ENCODE assay signal across 30 cellular contexts in genomic region chr7:137925091-137925490, GRCh38.
DNase-seq lines count a peak whose midpoint lies in the region; ATAC-seq, FAIRE-seq and TF ChIP-seq lines count a peak whose summit lies in the region.
"Had no signal": no experiment of that assay in that cellular context is flagged by ENCODE, and none has a peak within 500 bp of the region (broad histone marks: within the 10 kb centered on the region; RNA-seq: fewer than 3 reads in every experiment).

No MANE protein-coding gene starts in this region.

- CTCF ChIA-PET in CD4-positive, alpha-beta T cell (lab: Charles Lee), result no interaction called here
- CTCF ChIA-PET in activated naive CD4-positive, alpha-beta T cell treated with anti-CD3 and anti-CD28 coated beads, Interleukin-2, amount 10 ng/mL, durations not matched to agents 7 days and 5 days (lab: Charles Lee), result interaction anchor here (1.2 to 2.5 kb wide), 4 partner anchors 9 to 78 kb away, joined by 3 to 6 read pairs (median 6); no protein-coding TSS in a partner anchor

- POLR2A ChIA-PET in CD4-positive, alpha-beta T cell (lab: Charles Lee), result no interaction called here

- H3K27ac Mint-ChIP-seq in activated T-cell treated with anti-CD3 and anti-CD28 coated beads, Interleukin-2, amount 50 U/mL, for 72 hours, result peak overlapping the region; percentile 49
- peak overlapping the region; percentile 51 for H3K27ac Mint-ChIP-seq in osteocyte (ENCODE audit: unreplicated experiment)
- H3K27ac Mint-ChIP-seq in CD4-positive, alpha-beta T cell, result no peak overlapping the region
- no peak overlapping the region for H3K27ac Mint-ChIP-seq in activated naive CD4-positive, alpha-beta T cell treated with anti-CD3 and anti-CD28 coated beads, Interleukin-2, amount 10 ng/mL, durations not matched to agents 7 days and 5 days

- no peak overlapping the region for H3K4me3 ChIP-seq in adipocyte (ENCODE audit: low read length)
- no peak overlapping the region for H3K4me3 ChIP-seq in fibroblast of mammary gland (ENCODE audit: control insufficient read depth, low read depth, low read length)
- H3K4me3 ChIP-seq: breast epithelium, SJCRH30, testis had no signal

- H3K27me3 Mint-ChIP-seq in activated T-cell treated with anti-CD3 and anti-CD28 coated beads, Interleukin-2, amount 50 U/mL, for 72 hours (ENCODE audit: low read depth), result no peaks in the 10 kb centered on the region
- no peaks in the 10 kb centered on the region for H3K27me3 Mint-ChIP-seq in osteocyte (ENCODE audit: unreplicated experiment)
- H3K27me3 Mint-ChIP-seq in CD4-positive, alpha-beta T cell, result no peaks in the 10 kb centered on the region
- H3K27me3 Mint-ChIP-seq in activated naive CD4-positive, alpha-beta T cell treated with anti-CD3 and anti-CD28 coated beads, Interleukin-2, amount 10 ng/mL, durations not matched to agents 7 days and 5 days, result no peaks in the 10 kb centered on the region
- H3K27me3 Mint-ChIP-seq: naive thymus-derived CD4-positive, alpha-beta T cell had no signal

- TF ChIP-seq POLR2A in GM12892 (IDR thresholded peaks at IDR 0.05; ENCODE audit: low read depth, low read length), result no peak

- peaks cover 34% of the 10 kb centered on the region for H3K4me1 Mint-ChIP-seq in activated T-cell treated with anti-CD3 and anti-CD28 coated beads, Interleukin-2, amount 50 U/mL, for 72 hours (ENCODE audit: low read depth)
- peaks cover 46% of the 10 kb centered on the region for H3K4me1 Mint-ChIP-seq in osteocyte (ENCODE audit: unreplicated experiment)
- peaks cover 12% of the 10 kb centered on the region for H3K4me1 Mint-ChIP-seq in CD4-positive, alpha-beta T cell (ENCODE audit: low read depth)
- H3K4me1 Mint-ChIP-seq in activated naive CD4-positive, alpha-beta T cell treated with anti-CD3 and anti-CD28 coated beads, Interleukin-2, amount 10 ng/mL, durations not matched to agents 7 days and 5 days, result peaks cover 15% of the 10 kb centered on the region

- peaks cover 3 to 14% of the 10 kb centered on the region in 2 donors for H3K36me3 Mint-ChIP-seq in activated T-cell treated with anti-CD3 and anti-CD28 coated beads, Interleukin-2, amount 50 U/mL, for 72 hours (ENCODE audit: insufficient read depth in 2 of 2)
- H3K36me3 Mint-ChIP-seq in osteocyte (ENCODE audit: unreplicated experiment), result peaks cover 50% of the 10 kb centered on the region
- H3K36me3 Mint-ChIP-seq in CD4-positive, alpha-beta T cell (ENCODE audit: low read depth), result peaks cover 63% of the 10 kb centered on the region
- peaks cover 41% of the 10 kb centered on the region for H3K36me3 Mint-ChIP-seq in activated naive CD4-positive, alpha-beta T cell treated with anti-CD3 and anti-CD28 coated beads, Interleukin-2, amount 10 ng/mL, durations not matched to agents 7 days and 5 days

- intact Hi-C loops in CD4-positive, alpha-beta T cell (cut with DNase I, micrococcal nuclease), result no loop called here

- peaks cover 25% of the 10 kb centered on the region for H3K36me3 ChIP-seq in adipocyte (ENCODE audit: control insufficient read depth, insufficient read depth, low read length, severe bottlenecking)
- H3K36me3 ChIP-seq: breast epithelium had no signal

- H3K9me3 Mint-ChIP-seq in activated T-cell treated with anti-CD3 and anti-CD28 coated beads, Interleukin-2, amount 50 U/mL, for 72 hours, result no peaks in the 10 kb centered on the region
- H3K9me3 Mint-ChIP-seq in osteocyte (ENCODE audit: unreplicated experiment), result no peaks in the 10 kb centered on the region
- no peaks in the 10 kb centered on the region for H3K9me3 Mint-ChIP-seq in CD4-positive, alpha-beta T cell
- H3K9me3 Mint-ChIP-seq in activated naive CD4-positive, alpha-beta T cell treated with anti-CD3 and anti-CD28 coated beads, Interleukin-2, amount 10 ng/mL, durations not matched to agents 7 days and 5 days, result no peaks in the 10 kb centered on the region

- no peak for ATAC-seq in activated T-cell treated with anti-CD3 and anti-CD28 coated beads, Interleukin-2, amount 50 U/mL, for 72 hours (replicated peaks in 1 of 2)
- no peak for ATAC-seq in CD4-positive, alpha-beta T cell (ENCODE audit: poor library complexity)
- ATAC-seq: naive thymus-derived CD4-positive, alpha-beta T cell had no signal

- TF ChIP-seq CTCF in fibroblast of mammary gland (conservative IDR thresholded peaks at IDR 0.05; ENCODE audit: control insufficient read depth, insufficient read depth, low read depth, low read length), result no peak
- no peak for TF ChIP-seq CTCF in osteocyte (IDR thresholded peaks at IDR 0.05)
- TF ChIP-seq CTCF in CD4-positive, alpha-beta T cell (IDR thresholded peaks at IDR 0.05), result no peak

- H3K4me1 ChIP-seq in adipocyte (ENCODE audit: control insufficient read depth, insufficient read depth, low read length), result peaks cover 14% of the 10 kb centered on the region
- H3K4me1 ChIP-seq: breast epithelium, SJCRH30, testis had no signal

- H3K4me3 Mint-ChIP-seq in activated T-cell treated with anti-CD3 and anti-CD28 coated beads, Interleukin-2, amount 50 U/mL, for 72 hours, result no peak overlapping the region
- H3K4me3 Mint-ChIP-seq in osteocyte (ENCODE audit: unreplicated experiment), result no peak overlapping the region
- no peak overlapping the region for H3K4me3 Mint-ChIP-seq in CD4-positive, alpha-beta T cell
- no peak overlapping the region for H3K4me3 Mint-ChIP-seq in activated naive CD4-positive, alpha-beta T cell treated with anti-CD3 and anti-CD28 coated beads, Interleukin-2, amount 10 ng/mL, durations not matched to agents 7 days and 5 days
- H3K4me3 Mint-ChIP-seq: mesothelial cell of epicardium; naive thymus-derived CD4-positive, alpha-beta T cell had no signal

- no peak overlapping the region for H3K27ac ChIP-seq in CD4-positive, alpha-beta T cell (ENCODE audit: low read depth, low read length)
- H3K27ac ChIP-seq: breast epithelium, C4-2B, SJCRH30, testis had no signal

- no peaks in the 10 kb centered on the region for H3K9me3 ChIP-seq in adipocyte (ENCODE audit: control insufficient read depth, low read length)
- no peaks in the 10 kb centered on the region for H3K9me3 ChIP-seq in CD4-positive, alpha-beta T cell (ENCODE audit: control insufficient read depth, low read length)
- H3K9me3 ChIP-seq: breast epithelium, testis had no signal

- FAIRE-seq in GM12892 (lab: Jason Lieb, UNC), result no peak
- FAIRE-seq: colon, H54, kidney had no signal

- no peak overlapping the region for H3K9ac ChIP-seq in adipocyte (ENCODE audit: low read length)

- no peaks in the 10 kb centered on the region for H3K27me3 ChIP-seq in adipocyte (replicated peaks; ENCODE audit: control insufficient read depth, insufficient read depth, low read length)
- H3K27me3 ChIP-seq in CD4-positive, alpha-beta T cell (ENCODE audit: control insufficient read depth, insufficient read depth, low read length), result no peaks in the 10 kb centered on the region
- H3K27me3 ChIP-seq: breast epithelium, SJCRH30, testis had no signal

- no peak for DNase-seq in activated T-cell treated with anti-CD3 and anti-CD28 coated beads, Interleukin-2, amount 50 U/mL, for 72 hours
- no peak for DNase-seq in activated T-cell treated with anti-CD3 and anti-CD28 coated beads, Interleukin-2, amount 50 U/mL, for 48 hours
- DNase-seq in adipocyte (ENCODE audit: low read depth), result peak; percentile 13
- peak; percentile 43 for DNase-seq in fibroblast of mammary gland (ENCODE audit: low read depth)
- no peak for DNase-seq in osteocyte (ENCODE audit: extremely low spot score, unreplicated experiment)
- no peak for DNase-seq in CD4-positive, alpha-beta T cell
- DNase-seq in GM12892 (ENCODE audit: insufficient read length), result no peak
- no peak for DNase-seq in activated naive CD4-positive, alpha-beta T cell treated with anti-CD3 and anti-CD28 coated beads, Interleukin-2, amount 10 ng/mL, durations not matched to agents 7 days and 5 days
- DNase-seq: 8988T; activated CD4-positive, alpha-beta T cell treated with anti-CD3 and anti-CD28 coated beads for 48 hours; activated naive CD4-positive, alpha-beta T cell treated with Interleukin-2 at 50 U/mL for 16 hours; amniotic stem cell; DND-41; effector CD4-positive, alpha-beta T cell; head of caudate nucleus; KG1; kidney; left ventricle myocardium superior; naive thymus-derived CD4-positive, alpha-beta T cell; NCI-H1092 treated with DMSO at 0.1 percent for 48 hours; NCI-H1694 treated with DMSO at 0.1 percent for 48 hours; SJCRH30; stimulated activated naive CD4-positive, alpha-beta T cell treated with Interleukin-2 at 50 U/mL for 16 hours; SW 1271; testis had no signal

Comparison
In these comparisons a context has a peak if more than half of its experiments do, and no peak if none do; other contexts are left out.
1. DNase-seq: peak in adipocyte (single experiment) and fibroblast of mammary gland (single experiment); none in activated T-cell treated with anti-CD3 and anti-CD28 coated beads, Interleukin-2, amount 50 U/mL, for 72 hours (0 of 2), activated T-cell treated with anti-CD3 and anti-CD28 coated beads, Interleukin-2, amount 50 U/mL, for 48 hours (0 of 2), osteocyte (single experiment), CD4-positive, alpha-beta T cell (0 of 10), GM12892 (single experiment) and activated naive CD4-positive, alpha-beta T cell treated with anti-CD3 and anti-CD28 coated beads, Interleukin-2, amount 10 ng/mL, durations not matched to agents 7 days and 5 days (single experiment).
2. H3K27ac Mint-ChIP-seq: peak in activated T-cell treated with anti-CD3 and anti-CD28 coated beads, Interleukin-2, amount 50 U/mL, for 72 hours (single experiment) and osteocyte (single experiment); none in CD4-positive, alpha-beta T cell (single experiment) and activated naive CD4-positive, alpha-beta T cell treated with anti-CD3 and anti-CD28 coated beads, Interleukin-2, amount 10 ng/mL, durations not matched to agents 7 days and 5 days (single experiment).